In the genomic region with DNA sequence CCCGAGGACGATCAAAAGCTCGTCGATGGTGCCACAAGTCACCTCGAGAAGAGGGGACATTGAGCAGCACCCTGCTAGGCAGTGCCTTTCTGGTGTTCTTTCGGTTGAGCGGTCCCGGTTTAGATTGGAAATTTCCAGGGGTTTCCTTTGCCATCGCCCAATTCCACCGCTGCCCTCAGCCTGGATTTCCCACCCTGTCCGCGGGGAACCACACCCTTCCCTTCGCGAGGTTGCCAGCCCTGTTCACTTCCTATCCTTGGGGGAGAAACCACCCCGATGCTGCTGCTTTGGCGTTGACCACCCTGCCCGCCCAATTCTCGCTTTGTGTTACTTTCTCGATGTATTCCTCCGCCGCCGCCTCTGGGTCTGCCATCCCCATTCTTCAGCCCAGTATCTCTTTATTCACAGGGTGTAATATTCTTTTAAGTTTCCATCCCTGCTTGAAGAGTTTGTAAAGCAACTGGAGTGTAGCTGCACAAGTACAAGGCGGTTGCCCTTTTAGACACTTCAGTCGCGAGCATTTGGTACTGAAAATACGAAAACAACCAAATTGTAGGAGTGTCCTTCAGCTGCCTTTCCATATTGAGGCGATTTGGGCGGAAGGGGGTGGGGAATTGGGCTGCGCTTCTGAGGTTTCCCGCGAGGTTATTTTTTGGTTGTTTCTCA, we compare ENCODE assay signal across 1 cellular context.
TF ChIP-seq lines count a peak whose summit lies in the region.

No MANE protein-coding gene starts in this region.

TF ChIP-seq in K562, 482 proteins besides CTCF, POLR2A, EP300 and RAD21 (continued from another document):
- TF ChIP-seq ZMIZ1 (IDR thresholded peaks at IDR 0.05; ENCODE audit: low read depth in 2 of 2, low read length in 2 of 2), result no peak
- TF ChIP-seq ZBTB26 (CRISPR knock-in tag; IDR thresholded peaks at IDR 0.05), result no peak
- no peak for TF ChIP-seq ARID3B (CRISPR knock-in tag; IDR thresholded peaks at IDR 0.05; ENCODE audit: borderline replicate concordance)
- no peak for TF ChIP-seq BRD9 (IDR thresholded peaks at IDR 0.05; ENCODE audit: low read depth, partially characterized antibody)
- TF ChIP-seq GTF2F1 (IDR thresholded peaks at IDR 0.05; ENCODE audit: low read depth, low read length), result no peak
- TF ChIP-seq, protein P1, sequence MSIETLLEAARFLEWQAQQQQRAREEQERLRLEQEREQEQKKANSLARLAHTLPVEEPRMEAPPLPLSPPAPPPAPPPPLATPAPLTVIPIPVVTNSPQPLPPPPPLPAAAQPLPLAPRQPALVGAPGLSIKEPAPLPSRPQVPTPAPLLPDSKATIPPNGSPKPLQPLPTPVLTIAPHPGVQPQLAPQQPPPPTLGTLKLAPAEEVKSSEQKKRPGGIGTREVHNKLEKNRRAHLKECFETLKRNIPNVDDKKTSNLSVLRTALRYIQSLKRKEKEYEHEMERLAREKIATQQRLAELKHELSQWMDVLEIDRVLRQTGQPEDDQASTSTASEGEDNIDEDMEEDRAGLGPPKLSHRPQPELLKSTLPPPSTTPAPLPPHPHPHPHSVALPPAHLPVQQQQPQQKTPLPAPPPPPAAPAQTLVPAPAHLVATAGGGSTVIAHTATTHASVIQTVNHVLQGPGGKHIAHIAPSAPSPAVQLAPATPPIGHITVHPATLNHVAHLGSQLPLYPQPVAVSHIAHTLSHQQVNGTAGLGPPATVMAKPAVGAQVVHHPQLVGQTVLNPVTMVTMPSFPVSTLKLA (conservative IDR thresholded peaks at IDR 0.05), result no peak
- TF ChIP-seq, protein P2, sequence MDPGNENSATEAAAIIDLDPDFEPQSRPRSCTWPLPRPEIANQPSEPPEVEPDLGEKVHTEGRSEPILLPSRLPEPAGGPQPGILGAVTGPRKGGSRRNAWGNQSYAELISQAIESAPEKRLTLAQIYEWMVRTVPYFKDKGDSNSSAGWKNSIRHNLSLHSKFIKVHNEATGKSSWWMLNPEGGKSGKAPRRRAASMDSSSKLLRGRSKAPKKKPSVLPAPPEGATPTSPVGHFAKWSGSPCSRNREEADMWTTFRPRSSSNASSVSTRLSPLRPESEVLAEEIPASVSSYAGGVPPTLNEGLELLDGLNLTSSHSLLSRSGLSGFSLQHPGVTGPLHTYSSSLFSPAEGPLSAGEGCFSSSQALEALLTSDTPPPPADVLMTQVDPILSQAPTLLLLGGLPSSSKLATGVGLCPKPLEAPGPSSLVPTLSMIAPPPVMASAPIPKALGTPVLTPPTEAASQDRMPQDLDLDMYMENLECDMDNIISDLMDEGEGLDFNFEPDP (CRISPR knock-in tag; IDR thresholded peaks at IDR 0.05), result no peak
- TF ChIP-seq, protein P3, sequence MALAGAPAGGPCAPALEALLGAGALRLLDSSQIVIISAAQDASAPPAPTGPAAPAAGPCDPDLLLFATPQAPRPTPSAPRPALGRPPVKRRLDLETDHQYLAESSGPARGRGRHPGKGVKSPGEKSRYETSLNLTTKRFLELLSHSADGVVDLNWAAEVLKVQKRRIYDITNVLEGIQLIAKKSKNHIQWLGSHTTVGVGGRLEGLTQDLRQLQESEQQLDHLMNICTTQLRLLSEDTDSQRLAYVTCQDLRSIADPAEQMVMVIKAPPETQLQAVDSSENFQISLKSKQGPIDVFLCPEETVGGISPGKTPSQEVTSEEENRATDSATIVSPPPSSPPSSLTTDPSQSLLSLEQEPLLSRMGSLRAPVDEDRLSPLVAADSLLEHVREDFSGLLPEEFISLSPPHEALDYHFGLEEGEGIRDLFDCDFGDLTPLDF (CRISPR knock-in tag; IDR thresholded peaks at IDR 0.05), result no peak
- no peak for TF ChIP-seq STAG1 (CRISPR knock-in tag; IDR thresholded peaks at IDR 0.05; ENCODE audit: borderline replicate concordance)
- TF ChIP-seq SRSF1 (IDR thresholded peaks at IDR 0.05; ENCODE audit: low read depth, low read length), result no peak
TF ChIP-seq in K562: peak in this region for 10.
